8 cellular contexts compared by ENCODE assay signal in the genomic region with DNA sequence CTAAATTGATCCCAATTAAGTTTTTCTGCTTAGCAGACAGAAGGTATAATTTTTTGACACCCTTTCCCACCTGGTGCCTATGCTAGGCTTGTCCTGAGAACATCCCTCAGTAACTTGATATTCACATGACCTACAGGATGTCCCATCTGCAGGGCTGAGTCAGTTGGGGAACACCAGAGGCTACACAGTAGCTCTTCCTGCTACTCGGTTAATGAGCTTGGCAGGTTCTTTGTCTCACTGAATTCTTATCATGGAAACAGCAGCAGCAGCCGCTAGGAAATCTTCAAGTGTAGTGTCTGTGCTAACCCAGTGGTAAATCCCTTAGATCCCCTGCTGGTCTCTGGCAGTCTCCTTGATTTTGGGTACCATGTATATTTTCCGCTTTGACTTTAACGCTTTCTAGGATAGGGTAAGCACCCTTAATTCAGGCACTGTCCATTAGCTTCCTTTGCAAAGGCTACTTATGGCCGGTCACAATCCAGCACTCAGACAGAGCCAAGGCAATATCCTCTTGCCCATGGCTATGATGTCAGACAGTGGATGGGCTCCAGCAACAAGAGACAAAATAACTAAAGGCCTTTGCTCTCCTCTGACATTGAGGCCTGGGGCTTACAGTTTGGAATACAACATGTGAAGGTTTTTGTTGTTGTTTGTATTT.
DNase-seq lines count a peak whose midpoint lies in the region; ATAC-seq and TF ChIP-seq lines count a peak whose summit lies in the region.

No MANE protein-coding gene starts in this region.

- in situ Hi-C loops in brain microvascular endothelial cell (cut with HindIII; ENCODE audit: low pct_ligation_motif_present, low sequenced_read_pairs) = no loop called here

- peak; percentile 8 for ATAC-seq in HG02678 (IDR thresholded peaks at IDR 0.05; ENCODE audit: unreplicated experiment)
- ATAC-seq in GM18907 (IDR thresholded peaks at IDR 0.05; ENCODE audit: unreplicated experiment) = no peak
- no peak for ATAC-seq in GM19328 (IDR thresholded peaks at IDR 0.05; ENCODE audit: unreplicated experiment)

- no peak overlapping the region for H3K27ac ChIP-seq in brain microvascular endothelial cell

- TF ChIP-seq CTCF in AG10803 (conservative IDR thresholded peaks at IDR 0.05; ENCODE audit: low read length) = no peak
- no peak for TF ChIP-seq CTCF in brain microvascular endothelial cell (IDR thresholded peaks at IDR 0.05; ENCODE audit: low read depth, low read length, missing control alignments)
- no peak for TF ChIP-seq CTCF in GM20000 (IDR thresholded peaks at IDR 0.05; ENCODE audit: extremely low read depth, missing control alignments)

- H3K4me3 ChIP-seq in AG10803 (ENCODE audit: low read length) = no peak overlapping the region
- H3K4me3 ChIP-seq in brain microvascular endothelial cell (ENCODE audit: low read depth, low read length) = no peak overlapping the region

- H3K36me3 ChIP-seq in brain microvascular endothelial cell (replicated peaks) = peaks cover 29% of the 10 kb centered on the region

- DNase-seq in AG10803 (ENCODE audit: low read depth) (peak; percentile 33), brain microvascular endothelial cell (peak; percentile 2), medulla oblongata (ENCODE audit: extremely low spot score) (peak; percentile 85), GM20000 (ENCODE audit: low spot score) (no peak), NCI-H128 (lab: John Stamatoyannopoulos, UW; ENCODE audit: unreplicated experiment) (no peak)

- no peaks in the 10 kb centered on the region for H3K27me3 ChIP-seq in brain microvascular endothelial cell (replicated peaks)

Comparison
In these comparisons a context has a peak if more than half of its experiments do, and no peak if none do; other contexts are left out.
1. DNase-seq: peak in AG10803 (single experiment), brain microvascular endothelial cell (single experiment) and medulla oblongata (single experiment); none in GM20000 (single experiment) and NCI-H128 (single experiment).